Comparison of ENCODE assay signal across 8 cellular contexts in the genomic region with DNA sequence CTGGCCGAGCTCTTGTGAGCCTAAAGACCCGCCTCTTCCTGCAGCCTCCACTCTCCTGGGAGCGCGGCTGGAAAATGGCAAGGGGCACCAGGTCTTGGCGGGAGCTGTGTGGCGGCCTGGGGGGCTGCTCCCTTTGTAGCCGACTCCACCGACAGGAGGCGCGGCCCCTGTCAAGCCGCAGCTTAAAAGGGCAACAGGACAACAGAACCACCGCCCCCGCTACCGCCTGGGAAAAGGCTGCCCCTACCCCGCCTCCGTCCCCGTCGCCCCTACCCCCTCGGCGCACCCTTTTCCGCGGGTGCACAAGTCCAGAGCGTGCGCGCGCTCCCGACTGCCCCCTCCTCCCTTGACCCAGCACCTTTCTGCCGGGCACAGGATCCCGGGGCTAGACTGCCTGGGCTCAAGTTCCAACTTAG.
DNase-seq lines count a peak whose midpoint lies in the region; ATAC-seq, FAIRE-seq and TF ChIP-seq lines count a peak whose summit lies in the region.
"Not testable (repeated sequence)": the region's sequence is repeated elsewhere in the genome, so short reads cannot be mapped to it uniquely, and the experiment has no call there.

No MANE protein-coding gene starts in this region.

- H3K9me2 ChIP-seq in neural cell (ENCODE audit: insufficient read depth, low read length), result not testable (repeated sequence)

- DNase-seq in A549 (ENCODE audit: low read depth in 1 of 2, low spot score in 1 of 2) (peak in 1 of 2 experiments; percentile 16), endothelial cell (ENCODE audit: low spot score) (peak; percentile 60), iPS DF 6.9 (ENCODE audit: low read depth, low spot score) (peak; percentile 18)
- not testable (repeated sequence) for DNase-seq in HTR-8/SVneo (ENCODE audit: insufficient read length, low spot score)
- peak; percentile 65 for DNase-seq in activated effector memory CD4-positive, alpha-beta T cell treated with anti-CD3 and anti-CD28 coated beads, Interleukin-2, amount 50 U/mL, for 16 hours
- peak; percentile 30 for DNase-seq in stimulated activated CD8-positive, alpha-beta memory T cell treated with anti-CD3 and anti-CD28 coated beads, Interleukin-4, amount 100 ng/mL, for 48 hours

- ATAC-seq in A549, result peak; percentile 45 to 78
- peak; percentile 65 for ATAC-seq in SK-N-SH treated with all-trans-retinoic acid at 6 μM for 48 hours

- WGBS in A549 (ENCODE audit: missing lambda C conversion rate), result 0% methylated on average over 5 of the region's 29 CpGs
- WGBS in iPS DF 6.9 (ENCODE audit: insufficient coverage, insufficient read length), result no CpG with 5 or more reads among the region's 29 CpGs

- H3K4me1 Mint-ChIP-seq in endothelial cell (ENCODE audit: unreplicated experiment), result not testable (repeated sequence)

- POLR2A ChIA-PET in A549 (lab: Yijun Ruan, JAX), result not testable (repeated sequence)

- TF ChIP-seq RAD21 in A549 (conservative IDR thresholded peaks at IDR 0.05 in 1 of 2, IDR thresholded peaks at IDR 0.05 in 1 of 2); neural cell (conservative IDR thresholded peaks at IDR 0.05): not testable (repeated sequence)

- H3K27ac Mint-ChIP-seq in endothelial cell (ENCODE audit: unreplicated experiment), result not testable (repeated sequence)

- H3K4me3 Mint-ChIP-seq in endothelial cell (ENCODE audit: unreplicated experiment), result not testable (repeated sequence)

- H3K36me3 ChIP-seq in iPS DF 6.9 (ENCODE audit: control insufficient read depth, insufficient read depth, low read length); neural cell (ENCODE audit: insufficient read depth, low read length): not testable (repeated sequence)

- peak overlapping the region; percentile 74 for H3K4me2 ChIP-seq in A549
- H3K4me2 ChIP-seq in neural cell (ENCODE audit: low read length), result not testable (repeated sequence)

- not testable (repeated sequence) for TF ChIP-seq POLR2A in A549 (IDR thresholded peaks at IDR 0.05; ENCODE audit: low read length)

- not testable (repeated sequence) for H3K9me3 ChIP-seq in A549; iPS DF 6.9 (ENCODE audit: control insufficient read depth, insufficient read depth, low read length); neural cell (ENCODE audit: low read length)

- not testable (repeated sequence) for H3K9me3 Mint-ChIP-seq in endothelial cell (ENCODE audit: unreplicated experiment)

- H3K4me3 ChIP-seq in A549, result peak overlapping the region; percentile 40
- H3K4me3 ChIP-seq in iPS DF 6.9 (ENCODE audit: low read length), result peak overlapping the region; percentile 35; the same call in 1 of the 2 replicates
- peak overlapping the region; percentile 47 for H3K4me3 ChIP-seq in neural cell (ENCODE audit: low read length)

- H3K36me3 Mint-ChIP-seq in endothelial cell (ENCODE audit: low read depth, unreplicated experiment), result not testable (repeated sequence)

- H3K4me1 ChIP-seq in A549; iPS DF 6.9 (ENCODE audit: control insufficient read depth, insufficient read depth, low read length): not testable (repeated sequence)

- H3K27me3 Mint-ChIP-seq in endothelial cell (ENCODE audit: unreplicated experiment), result not testable (repeated sequence)

- H3K27me3 ChIP-seq in iPS DF 6.9 (ENCODE audit: control insufficient read depth, insufficient read depth, low read length); neural cell (ENCODE audit: insufficient read depth, low read depth, low read length): not testable (repeated sequence)

- CTCF ChIA-PET in A549 (lab: Yijun Ruan, JAX), result not testable (repeated sequence)

- peak overlapping the region in 1 of 2 experiments; percentile 63; a peak in 1 of 6 replicates for H3K27ac ChIP-seq in A549
- not testable (repeated sequence) for H3K27ac ChIP-seq in iPS DF 6.9 (ENCODE audit: low read length); neural cell (ENCODE audit: low read length)

- FAIRE-seq in A549 (lab: Jason Lieb, UNC), result peak; percentile 89
- peak; percentile 69 for FAIRE-seq in HTR-8/SVneo (lab: Jason Lieb, UNC)

- not testable (repeated sequence) for H3F3A ChIP-seq in neural cell (ENCODE audit: insufficient read depth, low read length, poor library complexity, severe bottlenecking)

- TF ChIP-seq CTCF in A549 (IDR thresholded peaks at IDR 0.05); endothelial cell (IDR thresholded peaks at IDR 0.05; ENCODE audit: unreplicated experiment); neural cell (IDR thresholded peaks at IDR 0.05; ENCODE audit: poor library complexity, severe bottlenecking): not testable (repeated sequence)

- TF ChIP-seq EP300 in A549 (IDR thresholded peaks at IDR 0.05); neural cell (conservative IDR thresholded peaks at IDR 0.05; ENCODE audit: poor library complexity, severe bottlenecking): not testable (repeated sequence)

- not testable (repeated sequence) for H3K9ac ChIP-seq in neural cell (ENCODE audit: low read length)

- H4K20me1 ChIP-seq in neural cell (ENCODE audit: insufficient read depth), result not testable (repeated sequence)

- not testable (repeated sequence) for H3K79me2 ChIP-seq in neural cell (replicated peaks; ENCODE audit: insufficient read depth, low read length)

- H2AFZ ChIP-seq in neural cell (ENCODE audit: low read depth, low read length), result not testable (repeated sequence)
